In genomic region chr10:4283841-4284610, GRCh38 we compare ENCODE assay signal across 2 cellular contexts.
TF ChIP-seq lines count a peak whose summit lies in the region.

No MANE protein-coding gene starts in this region.

TF ChIP-seq in liver, 16 proteins besides CTCF, POLR2A, EP300 and RAD21:
- TF ChIP-seq REST (IDR thresholded peaks at IDR 0.05), result no peak
- TF ChIP-seq JUND (IDR thresholded peaks at IDR 0.05), result peak; percentile 93
- no peak for TF ChIP-seq HNF4A (conservative IDR thresholded peaks at IDR 0.05)
- TF ChIP-seq GABPA (IDR thresholded peaks at IDR 0.05 in 1 of 2, conservative IDR thresholded peaks at IDR 0.05 in 1 of 2), result no peak
- peak; percentile 78 for TF ChIP-seq SP1 (IDR thresholded peaks at IDR 0.05)
- peak; percentile 48 for TF ChIP-seq ATF3 (IDR thresholded peaks at IDR 0.05)
- peak; percentile 24 for TF ChIP-seq YY1 (IDR thresholded peaks at IDR 0.05)
- TF ChIP-seq NR2F2 (IDR thresholded peaks at IDR 0.05), result peak; percentile 97
- peak; percentile 60 to 61 for TF ChIP-seq RXRA (IDR thresholded peaks at IDR 0.05)

TF ChIP-seq in HepG2, 621 proteins besides CTCF, POLR2A, EP300 and RAD21:
- TF ChIP-seq STAT6 (CRISPR knock-in tag; IDR thresholded peaks at IDR 0.05; ENCODE audit: borderline replicate concordance) (no peak), MED8 (CRISPR knock-in tag; IDR thresholded peaks at IDR 0.05; ENCODE audit: insufficient replicate concordance) (no peak), ZBTB38 (CRISPR knock-in tag; IDR thresholded peaks at IDR 0.05) (no peak), ZBTB1 (CRISPR knock-in tag; IDR thresholded peaks at IDR 0.05; ENCODE audit: borderline replicate concordance) (no peak), MEIS2 (CRISPR knock-in tag; IDR thresholded peaks at IDR 0.05) (no peak), ZNF703 (CRISPR knock-in tag; IDR thresholded peaks at IDR 0.05; ENCODE audit: borderline replicate concordance) (no peak), IKZF4 (CRISPR knock-in tag; IDR thresholded peaks at IDR 0.05; ENCODE audit: borderline replicate concordance, low read depth, not compliant biosample characterization) (no peak), ETV6 (CRISPR knock-in tag; conservative IDR thresholded peaks at IDR 0.05) (no peak), ZNF776 (CRISPR knock-in tag; IDR thresholded peaks at IDR 0.05) (no peak), ZXDC (CRISPR knock-in tag; IDR thresholded peaks at IDR 0.05) (no peak)
